In the genomic region with DNA sequence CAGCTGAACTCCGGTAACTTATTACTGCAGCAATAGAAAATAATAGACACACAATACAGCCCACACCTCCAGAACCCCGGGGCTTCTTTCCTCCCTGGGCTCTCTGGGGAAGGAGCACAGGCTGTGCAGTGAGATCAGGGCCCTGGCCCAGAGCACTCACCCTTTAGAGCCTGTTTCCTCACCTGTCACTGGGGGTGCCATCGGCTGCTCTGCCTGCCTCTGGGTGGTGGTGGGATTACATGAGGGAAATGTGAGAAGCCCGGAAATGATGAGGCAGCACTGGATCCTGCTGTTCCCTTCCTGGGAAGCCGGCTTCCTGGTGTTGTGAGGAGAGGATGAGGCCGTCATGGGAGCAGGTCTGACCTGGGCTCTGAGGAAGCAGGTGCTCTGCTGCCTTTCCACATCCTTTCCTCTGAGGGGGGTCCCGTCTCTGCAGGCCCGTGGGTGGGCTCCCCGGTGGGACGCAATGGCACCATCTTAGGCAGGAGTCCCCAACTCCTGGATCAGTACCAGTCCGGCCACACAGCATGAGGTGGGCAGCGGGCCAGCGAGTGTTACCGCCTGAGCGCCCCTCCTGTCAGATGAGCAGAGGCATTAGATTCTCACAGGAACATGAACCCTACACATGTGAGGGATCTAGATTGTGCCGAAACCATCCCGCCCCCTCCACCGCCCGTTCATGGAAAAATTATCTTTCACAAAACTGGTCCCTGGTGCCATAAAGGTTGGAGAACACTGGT, we compare ENCODE assay signal across 19 cellular contexts.
DNase-seq lines count a peak whose midpoint lies in the region; ATAC-seq and TF ChIP-seq lines count a peak whose summit lies in the region.
"Had no signal": no experiment of that assay in that cellular context is flagged by ENCODE, and none has a peak within 500 bp of the region (broad histone marks: within the 10 kb centered on the region; RNA-seq: fewer than 3 reads in every experiment).

No MANE protein-coding gene starts in this region.

- H3K4me1 ChIP-seq in lower lobe of right lung = no peaks in the 10 kb centered on the region
- H3K4me1 ChIP-seq: Peyer's patch had no signal

- no peaks in the 10 kb centered on the region for H3K36me3 ChIP-seq in H7 (replicated peaks; ENCODE audit: control insufficient read depth, insufficient read depth, low read length)
- H3K36me3 ChIP-seq in lower lobe of right lung = no peaks in the 10 kb centered on the region
- H3K36me3 ChIP-seq: MG63, Peyer's patch had no signal

- intact Hi-C loops in lower lobe of right lung (cut with DNase I) = no loop called here

- no peaks in the 10 kb centered on the region for H3K36me3 Mint-ChIP-seq in mesothelial cell of epicardium

- no peaks in the 10 kb centered on the region for H3K9me3 Mint-ChIP-seq in mesothelial cell of epicardium

- no peaks in the 10 kb centered on the region for H3K9me3 ChIP-seq in lower lobe of right lung
- H3K9me3 ChIP-seq: MG63, Peyer's patch had no signal

- no peak overlapping the region for H3K4me3 ChIP-seq in H7 (ENCODE audit: insufficient read depth, low read depth, low read length)
- H3K4me3 ChIP-seq in lower lobe of right lung = no peak overlapping the region
- H3K4me3 ChIP-seq: MG63, Peyer's patch had no signal

- no peak overlapping the region for H3K27ac ChIP-seq in lower lobe of right lung
- H3K27ac ChIP-seq: HL-60, KMS-11, Peyer's patch had no signal

- H3K27me3 Mint-ChIP-seq in mesothelial cell of epicardium (ENCODE audit: low read depth) = no peaks in the 10 kb centered on the region

- peaks cover 28% of the 10 kb centered on the region for H3K4me1 Mint-ChIP-seq in mesothelial cell of epicardium

- H3K27me3 ChIP-seq in H7 (ENCODE audit: control insufficient read depth, insufficient read depth, low read length) (no peaks in the 10 kb centered on the region), lower lobe of right lung (ENCODE audit: low read depth) (no peaks in the 10 kb centered on the region)
- H3K27me3 ChIP-seq: MG63, Peyer's patch had no signal

- ATAC-seq in lower lobe of right lung = peak; percentile 25 to 36

- DNase-seq in NCI-H2171 treated with DMSO at 0.1 percent for 48 hours (lab: John Stamatoyannopoulos, UW) (peak; percentile 47), NCI-H2171 (lab: John Stamatoyannopoulos, UW) (no peak), H7 (peak; percentile 28), dermis microvascular lymphatic vessel endothelial cell (ENCODE audit: low read depth in 2 of 2) (peak; percentile 59 to 86), lower lobe of right lung (no peak), mesothelial cell of epicardium (ENCODE audit: low spot score in 2 of 2, unreplicated experiment in 2 of 2) (no peak)
- no peak for DNase-seq in central memory CD4-positive, alpha-beta T cell
- DNase-seq in stimulated activated naive CD4-positive, alpha-beta T cell treated with Interleukin-2 at 50 U/mL for 16 hours (lab: John Stamatoyannopoulos, UW) = no peak
- DNase-seq: 8988T, C1 segment of cervical spinal cord, EL, MG63, NCI-H1092 treated with DMSO at 0.1 percent for 48 hours, NCI-H187, NCI-H510A, NCI-H82, Peyer's patch had no signal

- no peak overlapping the region for H3K27ac Mint-ChIP-seq in mesothelial cell of epicardium

- H3K4me3 Mint-ChIP-seq in mesothelial cell of epicardium = no peak overlapping the region

- TF ChIP-seq CTCF in lower lobe of right lung (IDR thresholded peaks at IDR 0.05) (no peak), mesothelial cell of epicardium (IDR thresholded peaks at IDR 0.05; ENCODE audit: unreplicated experiment) (no peak)

Comparison
In these comparisons a context has a peak if more than half of its experiments do, and no peak if none do; other contexts are left out.
1. DNase-seq: peak in NCI-H2171 treated with DMSO at 0.1 percent for 48 hours (single experiment), H7 (single experiment) and dermis microvascular lymphatic vessel endothelial cell (2 of 2); none in NCI-H2171 (single experiment), lower lobe of right lung (single experiment), central memory CD4-positive, alpha-beta T cell (single experiment), stimulated activated naive CD4-positive, alpha-beta T cell treated with Interleukin-2 at 50 U/mL for 16 hours (single experiment) and mesothelial cell of epicardium (0 of 2).